In genomic region chr7:121397832-121398231, GRCh38 we compare ENCODE assay signal across 1 cellular context.
TF ChIP-seq lines count a peak whose summit lies in the region.

No MANE protein-coding gene starts in this region.

TF ChIP-seq in HepG2, 621 proteins besides CTCF, POLR2A, EP300 and RAD21:
- TF ChIP-seq ZNF577 (CRISPR knock-in tag; IDR thresholded peaks at IDR 0.05; ENCODE audit: borderline replicate concordance, low read depth) = no peak
- no peak for TF ChIP-seq ZNF407 (CRISPR knock-in tag; IDR thresholded peaks at IDR 0.05; ENCODE audit: not compliant biosample characterization)
- TF ChIP-seq MXD4 (CRISPR knock-in tag; IDR thresholded peaks at IDR 0.05) = no peak
- TF ChIP-seq POLR2AphosphoS5 (IDR thresholded peaks at IDR 0.05; ENCODE audit: low read depth, low read length) = no peak
- no peak for TF ChIP-seq ARNT (IDR thresholded peaks at IDR 0.05)
- no peak for TF ChIP-seq SP2 (CRISPR knock-in tag; IDR thresholded peaks at IDR 0.05)
- no peak for TF ChIP-seq ZBTB38 (CRISPR knock-in tag; IDR thresholded peaks at IDR 0.05)
- TF ChIP-seq SCMH1 (CRISPR knock-in tag; IDR thresholded peaks at IDR 0.05; ENCODE audit: borderline replicate concordance) = no peak
- TF ChIP-seq ZSCAN22 (CRISPR knock-in tag; IDR thresholded peaks at IDR 0.05) = no peak
- no peak for TF ChIP-seq ZSCAN29 (CRISPR knock-in tag; conservative IDR thresholded peaks at IDR 0.05)
- no peak for TF ChIP-seq TFAP4 (IDR thresholded peaks at IDR 0.05; ENCODE audit: borderline replicate concordance, low read depth)
- TF ChIP-seq BRCA1 (CRISPR knock-in tag; IDR thresholded peaks at IDR 0.05) = no peak
- TF ChIP-seq ZBTB44 (CRISPR knock-in tag; IDR thresholded peaks at IDR 0.05) = no peak
- TF ChIP-seq CBX2 (IDR thresholded peaks at IDR 0.05; ENCODE audit: low read depth, low read length) = no peak
- TF ChIP-seq CBX2 (CRISPR knock-in tag; IDR thresholded peaks at IDR 0.05; ENCODE audit: low read depth) = no peak
